19 cellular contexts compared by ENCODE assay signal in genomic region chr15:57044961-57045360, GRCh38.
DNase-seq lines count a peak whose midpoint lies in the region; ATAC-seq lines count a peak whose summit lies in the region.
"Had no signal": no experiment of that assay in that cellular context is flagged by ENCODE, and none has a peak within 500 bp of the region (broad histone marks: within the 10 kb centered on the region; RNA-seq: fewer than 3 reads in every experiment).

No MANE protein-coding gene starts in this region.

- H3K27ac ChIP-seq in angular gyrus (ENCODE audit: low read depth, low read length) (peak overlapping the region; percentile 51), layer of hippocampus (ENCODE audit: low read depth, low read length) (peak overlapping the region; percentile 16)
- H3K27ac ChIP-seq: 22Rv1 had no signal

- peak; percentile 57 for ATAC-seq in Right ventricle myocardium superior (ENCODE audit: poor library complexity)
- ATAC-seq in left cardiac atrium = no peak
- no peak for ATAC-seq in HG03108 (IDR thresholded peaks at IDR 0.05; ENCODE audit: unreplicated experiment)
- no peak for ATAC-seq in HG02763 (IDR thresholded peaks at IDR 0.05; ENCODE audit: unreplicated experiment)
- ATAC-seq: CD8-positive, alpha-beta T cell had no signal

- H3K27me3 ChIP-seq in layer of hippocampus (ENCODE audit: control insufficient read depth, insufficient read depth, low read length) = no peaks in the 10 kb centered on the region

- DNase-seq in Right ventricle myocardium superior (no peak), left cardiac atrium (no peak), HUDEP-2 (lab: John Stamatoyannopoulos, UW; ENCODE audit: unreplicated experiment in 76 of 76) (no peak)
- DNase-seq: Caco-2; CD8-positive, alpha-beta T cell; NCI-H1092; NCI-H1417 treated with DMSO at 0.1 percent for 48 hours; NCI-H1694 treated with DMSO at 0.1 percent for 48 hours; NCI-H2081; NCI-H2227 treated with DMSO at 0.1 percent for 48 hours; NCI-H526 treated with DMSO at 0.1 percent for 48 hours; RPMI8226; SHP77 treated with DMSO at 0.1 percent for 48 hours; SK-N-SH had no signal

- intact Hi-C loops in Right ventricle myocardium superior (cut with DNase I) (no loop called here), left cardiac atrium (cut with DNase I) (no loop called here)
